In the genomic region with DNA sequence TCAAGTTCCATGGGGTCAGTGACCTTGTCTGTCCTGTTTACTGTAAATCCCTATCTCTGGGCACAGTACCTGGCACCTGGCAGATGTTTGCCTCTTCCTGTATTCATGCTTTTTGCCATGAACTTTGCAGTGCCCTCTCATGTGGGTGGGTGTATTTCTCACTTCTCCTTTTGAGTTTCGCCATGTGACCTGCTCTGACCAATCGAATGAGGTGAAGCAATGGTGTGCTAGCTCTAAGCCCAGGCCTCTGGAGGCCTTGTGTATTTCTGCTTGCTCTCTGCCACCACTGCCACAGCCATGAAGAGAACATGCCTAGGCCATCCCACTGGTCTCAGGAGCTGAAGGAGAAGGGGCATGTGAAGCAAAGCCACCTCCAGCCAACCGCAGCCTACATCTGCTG, we compare ENCODE assay signal across 1 cellular context.
TF ChIP-seq lines count a peak whose summit lies in the region.

No MANE protein-coding gene starts in this region.

TF ChIP-seq in GM12878, 131 proteins besides CTCF, POLR2A, EP300 and RAD21 (continued from another document and continues in another):
- TF ChIP-seq, protein P1, sequence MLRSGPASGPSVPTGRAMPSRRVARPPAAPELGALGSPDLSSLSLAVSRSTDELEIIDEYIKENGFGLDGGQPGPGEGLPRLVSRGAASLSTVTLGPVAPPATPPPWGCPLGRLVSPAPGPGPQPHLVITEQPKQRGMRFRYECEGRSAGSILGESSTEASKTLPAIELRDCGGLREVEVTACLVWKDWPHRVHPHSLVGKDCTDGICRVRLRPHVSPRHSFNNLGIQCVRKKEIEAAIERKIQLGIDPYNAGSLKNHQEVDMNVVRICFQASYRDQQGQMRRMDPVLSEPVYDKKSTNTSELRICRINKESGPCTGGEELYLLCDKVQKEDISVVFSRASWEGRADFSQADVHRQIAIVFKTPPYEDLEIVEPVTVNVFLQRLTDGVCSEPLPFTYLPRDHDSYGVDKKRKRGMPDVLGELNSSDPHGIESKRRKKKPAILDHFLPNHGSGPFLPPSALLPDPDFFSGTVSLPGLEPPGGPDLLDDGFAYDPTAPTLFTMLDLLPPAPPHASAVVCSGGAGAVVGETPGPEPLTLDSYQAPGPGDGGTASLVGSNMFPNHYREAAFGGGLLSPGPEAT (IDR thresholded peaks at IDR 0.05; ENCODE audit: low read depth), result peak; percentile 73
- TF ChIP-seq JUNB (IDR thresholded peaks at IDR 0.05), result no peak
- TF ChIP-seq POU2F2 (IDR thresholded peaks at IDR 0.05; ENCODE audit: borderline replicate concordance, low read depth, low read length), result peak; percentile 66; the same call in 1 of the 3 replicates
- TF ChIP-seq YY1 (IDR thresholded peaks at IDR 0.05; ENCODE audit: low read depth, low read length), result 0 out of 2 replicates have a peak, but pooled peaks have one; percentile 37
- TF ChIP-seq, protein P2, sequence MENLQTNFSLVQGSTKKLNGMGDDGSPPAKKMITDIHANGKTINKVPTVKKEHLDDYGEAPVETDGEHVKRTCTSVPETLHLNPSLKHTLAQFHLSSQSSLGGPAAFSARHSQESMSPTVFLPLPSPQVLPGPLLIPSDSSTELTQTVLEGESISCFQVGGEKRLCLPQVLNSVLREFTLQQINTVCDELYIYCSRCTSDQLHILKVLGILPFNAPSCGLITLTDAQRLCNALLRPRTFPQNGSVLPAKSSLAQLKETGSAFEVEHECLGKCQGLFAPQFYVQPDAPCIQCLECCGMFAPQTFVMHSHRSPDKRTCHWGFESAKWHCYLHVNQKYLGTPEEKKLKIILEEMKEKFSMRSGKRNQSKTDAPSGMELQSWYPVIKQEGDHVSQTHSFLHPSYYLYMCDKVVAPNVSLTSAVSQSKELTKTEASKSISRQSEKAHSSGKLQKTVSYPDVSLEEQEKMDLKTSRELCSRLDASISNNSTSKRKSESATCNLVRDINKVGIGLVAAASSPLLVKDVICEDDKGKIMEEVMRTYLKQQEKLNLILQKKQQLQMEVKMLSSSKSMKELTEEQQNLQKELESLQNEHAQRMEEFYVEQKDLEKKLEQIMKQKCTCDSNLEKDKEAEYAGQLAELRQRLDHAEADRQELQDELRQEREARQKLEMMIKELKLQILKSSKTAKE (IDR thresholded peaks at IDR 0.05; ENCODE audit: low read depth, poor library complexity, severe bottlenecking), result peak; percentile 68
- TF ChIP-seq, protein P3, sequence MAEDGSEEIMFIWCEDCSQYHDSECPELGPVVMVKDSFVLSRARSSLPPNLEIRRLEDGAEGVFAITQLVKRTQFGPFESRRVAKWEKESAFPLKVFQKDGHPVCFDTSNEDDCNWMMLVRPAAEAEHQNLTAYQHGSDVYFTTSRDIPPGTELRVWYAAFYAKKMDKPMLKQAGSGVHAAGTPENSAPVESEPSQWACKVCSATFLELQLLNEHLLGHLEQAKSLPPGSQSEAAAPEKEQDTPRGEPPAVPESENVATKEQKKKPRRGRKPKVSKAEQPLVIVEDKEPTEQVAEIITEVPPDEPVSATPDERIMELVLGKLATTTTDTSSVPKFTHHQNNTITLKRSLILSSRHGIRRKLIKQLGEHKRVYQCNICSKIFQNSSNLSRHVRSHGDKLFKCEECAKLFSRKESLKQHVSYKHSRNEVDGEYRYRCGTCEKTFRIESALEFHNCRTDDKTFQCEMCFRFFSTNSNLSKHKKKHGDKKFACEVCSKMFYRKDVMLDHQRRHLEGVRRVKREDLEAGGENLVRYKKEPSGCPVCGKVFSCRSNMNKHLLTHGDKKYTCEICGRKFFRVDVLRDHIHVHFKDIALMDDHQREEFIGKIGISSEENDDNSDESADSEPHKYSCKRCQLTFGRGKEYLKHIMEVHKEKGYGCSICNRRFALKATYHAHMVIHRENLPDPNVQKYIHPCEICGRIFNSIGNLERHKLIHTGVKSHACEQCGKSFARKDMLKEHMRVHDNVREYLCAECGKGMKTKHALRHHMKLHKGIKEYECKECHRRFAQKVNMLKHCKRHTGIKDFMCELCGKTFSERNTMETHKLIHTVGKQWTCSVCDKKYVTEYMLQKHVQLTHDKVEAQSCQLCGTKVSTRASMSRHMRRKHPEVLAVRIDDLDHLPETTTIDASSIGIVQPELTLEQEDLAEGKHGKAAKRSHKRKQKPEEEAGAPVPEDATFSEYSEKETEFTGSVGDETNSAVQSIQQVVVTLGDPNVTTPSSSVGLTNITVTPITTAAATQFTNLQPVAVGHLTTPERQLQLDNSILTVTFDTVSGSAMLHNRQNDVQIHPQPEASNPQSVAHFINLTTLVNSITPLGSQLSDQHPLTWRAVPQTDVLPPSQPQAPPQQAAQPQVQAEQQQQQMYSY (CRISPR knock-in tag; IDR thresholded peaks at IDR 0.05), result no peak
- peak; percentile 37 to 70; a peak in 3 of 4 replicates for TF ChIP-seq BHLHE40 (IDR thresholded peaks at IDR 0.05; ENCODE audit: borderline replicate concordance in 1 of 2, low read depth in 2 of 2, low read length in 1 of 2)
- TF ChIP-seq TCF12 (IDR thresholded peaks at IDR 0.05; ENCODE audit: low read depth, low read length), result peak; percentile 94
- 0 out of 2 replicates have a peak, but pooled peaks have one; percentile 28 for TF ChIP-seq SMAD5 (IDR thresholded peaks at IDR 0.05; ENCODE audit: low read depth)
- peak; percentile 84 for TF ChIP-seq RUNX3 (IDR thresholded peaks at IDR 0.05; ENCODE audit: low read length)
- TF ChIP-seq PAX5 (IDR thresholded peaks at IDR 0.05; ENCODE audit: borderline replicate concordance, low read depth, low read length), result peak; percentile 85; the same call in 1 of the 2 replicates
- TF ChIP-seq, protein P4, sequence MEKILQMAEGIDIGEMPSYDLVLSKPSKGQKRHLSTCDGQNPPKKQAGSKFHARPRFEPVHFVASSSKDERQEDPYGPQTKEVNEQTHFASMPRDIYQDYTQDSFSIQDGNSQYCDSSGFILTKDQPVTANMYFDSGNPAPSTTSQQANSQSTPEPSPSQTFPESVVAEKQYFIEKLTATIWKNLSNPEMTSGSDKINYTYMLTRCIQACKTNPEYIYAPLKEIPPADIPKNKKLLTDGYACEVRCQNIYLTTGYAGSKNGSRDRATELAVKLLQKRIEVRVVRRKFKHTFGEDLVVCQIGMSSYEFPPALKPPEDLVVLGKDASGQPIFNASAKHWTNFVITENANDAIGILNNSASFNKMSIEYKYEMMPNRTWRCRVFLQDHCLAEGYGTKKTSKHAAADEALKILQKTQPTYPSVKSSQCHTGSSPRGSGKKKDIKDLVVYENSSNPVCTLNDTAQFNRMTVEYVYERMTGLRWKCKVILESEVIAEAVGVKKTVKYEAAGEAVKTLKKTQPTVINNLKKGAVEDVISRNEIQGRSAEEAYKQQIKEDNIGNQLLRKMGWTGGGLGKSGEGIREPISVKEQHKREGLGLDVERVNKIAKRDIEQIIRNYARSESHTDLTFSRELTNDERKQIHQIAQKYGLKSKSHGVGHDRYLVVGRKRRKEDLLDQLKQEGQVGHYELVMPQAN (conservative IDR thresholded peaks at IDR 0.05), result no peak
- no peak for TF ChIP-seq ZNF207 (IDR thresholded peaks at IDR 0.05; ENCODE audit: borderline replicate concordance)
- no peak for TF ChIP-seq ETV6 (conservative IDR thresholded peaks at IDR 0.05 in 1 of 2, IDR thresholded peaks at IDR 0.05 in 1 of 2; ENCODE audit: borderline replicate concordance in 1 of 2, low read depth in 1 of 2)
- TF ChIP-seq RFX5 (IDR thresholded peaks at IDR 0.05; ENCODE audit: low read depth, low read length), result no peak
- peak in 1 of 2 experiments; percentile 91; a peak in 2 of 3 replicates for TF ChIP-seq EGR1 (IDR thresholded peaks at IDR 0.05; ENCODE audit: borderline replicate concordance in 1 of 2, low read depth in 2 of 2, low read length in 2 of 2)
- TF ChIP-seq ZNF24 (IDR thresholded peaks at IDR 0.05), result peak; percentile 61; the same call in 1 of the 2 replicates
- TF ChIP-seq NFIC (IDR thresholded peaks at IDR 0.05; ENCODE audit: low read depth, low read length), result peak; percentile 84
- TF ChIP-seq ATF7 (IDR thresholded peaks at IDR 0.05; ENCODE audit: low read depth), result peak; percentile 68
- peak; percentile 62; the same call in 1 of the 2 replicates for TF ChIP-seq CHD2 (IDR thresholded peaks at IDR 0.05; ENCODE audit: borderline replicate concordance, low read depth, low read length)
- TF ChIP-seq MEF2B (IDR thresholded peaks at IDR 0.05; ENCODE audit: partially characterized antibody, poor library complexity, severe bottlenecking), result peak; percentile 82
- TF ChIP-seq TCF3 (IDR thresholded peaks at IDR 0.05; ENCODE audit: borderline replicate concordance, insufficient read depth, low read depth, low read length), result 0 out of 2 replicates have a peak, but pooled peaks have one; percentile 68
- peak; percentile 80; the same call in 1 of the 2 replicates for TF ChIP-seq GATAD2B (conservative IDR thresholded peaks at IDR 0.05; ENCODE audit: low read depth)
- TF ChIP-seq, protein P5, sequence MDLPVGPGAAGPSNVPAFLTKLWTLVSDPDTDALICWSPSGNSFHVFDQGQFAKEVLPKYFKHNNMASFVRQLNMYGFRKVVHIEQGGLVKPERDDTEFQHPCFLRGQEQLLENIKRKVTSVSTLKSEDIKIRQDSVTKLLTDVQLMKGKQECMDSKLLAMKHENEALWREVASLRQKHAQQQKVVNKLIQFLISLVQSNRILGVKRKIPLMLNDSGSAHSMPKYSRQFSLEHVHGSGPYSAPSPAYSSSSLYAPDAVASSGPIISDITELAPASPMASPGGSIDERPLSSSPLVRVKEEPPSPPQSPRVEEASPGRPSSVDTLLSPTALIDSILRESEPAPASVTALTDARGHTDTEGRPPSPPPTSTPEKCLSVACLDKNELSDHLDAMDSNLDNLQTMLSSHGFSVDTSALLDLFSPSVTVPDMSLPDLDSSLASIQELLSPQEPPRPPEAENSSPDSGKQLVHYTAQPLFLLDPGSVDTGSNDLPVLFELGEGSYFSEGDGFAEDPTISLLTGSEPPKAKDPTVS (IDR thresholded peaks at IDR 0.05; ENCODE audit: low read depth, low read length), result no peak
- 0 out of 2 replicates have a peak, but pooled peaks have one; percentile 66 for TF ChIP-seq RCOR1 (conservative IDR thresholded peaks at IDR 0.05; ENCODE audit: low read depth, low read length)
- TF ChIP-seq, protein P6, sequence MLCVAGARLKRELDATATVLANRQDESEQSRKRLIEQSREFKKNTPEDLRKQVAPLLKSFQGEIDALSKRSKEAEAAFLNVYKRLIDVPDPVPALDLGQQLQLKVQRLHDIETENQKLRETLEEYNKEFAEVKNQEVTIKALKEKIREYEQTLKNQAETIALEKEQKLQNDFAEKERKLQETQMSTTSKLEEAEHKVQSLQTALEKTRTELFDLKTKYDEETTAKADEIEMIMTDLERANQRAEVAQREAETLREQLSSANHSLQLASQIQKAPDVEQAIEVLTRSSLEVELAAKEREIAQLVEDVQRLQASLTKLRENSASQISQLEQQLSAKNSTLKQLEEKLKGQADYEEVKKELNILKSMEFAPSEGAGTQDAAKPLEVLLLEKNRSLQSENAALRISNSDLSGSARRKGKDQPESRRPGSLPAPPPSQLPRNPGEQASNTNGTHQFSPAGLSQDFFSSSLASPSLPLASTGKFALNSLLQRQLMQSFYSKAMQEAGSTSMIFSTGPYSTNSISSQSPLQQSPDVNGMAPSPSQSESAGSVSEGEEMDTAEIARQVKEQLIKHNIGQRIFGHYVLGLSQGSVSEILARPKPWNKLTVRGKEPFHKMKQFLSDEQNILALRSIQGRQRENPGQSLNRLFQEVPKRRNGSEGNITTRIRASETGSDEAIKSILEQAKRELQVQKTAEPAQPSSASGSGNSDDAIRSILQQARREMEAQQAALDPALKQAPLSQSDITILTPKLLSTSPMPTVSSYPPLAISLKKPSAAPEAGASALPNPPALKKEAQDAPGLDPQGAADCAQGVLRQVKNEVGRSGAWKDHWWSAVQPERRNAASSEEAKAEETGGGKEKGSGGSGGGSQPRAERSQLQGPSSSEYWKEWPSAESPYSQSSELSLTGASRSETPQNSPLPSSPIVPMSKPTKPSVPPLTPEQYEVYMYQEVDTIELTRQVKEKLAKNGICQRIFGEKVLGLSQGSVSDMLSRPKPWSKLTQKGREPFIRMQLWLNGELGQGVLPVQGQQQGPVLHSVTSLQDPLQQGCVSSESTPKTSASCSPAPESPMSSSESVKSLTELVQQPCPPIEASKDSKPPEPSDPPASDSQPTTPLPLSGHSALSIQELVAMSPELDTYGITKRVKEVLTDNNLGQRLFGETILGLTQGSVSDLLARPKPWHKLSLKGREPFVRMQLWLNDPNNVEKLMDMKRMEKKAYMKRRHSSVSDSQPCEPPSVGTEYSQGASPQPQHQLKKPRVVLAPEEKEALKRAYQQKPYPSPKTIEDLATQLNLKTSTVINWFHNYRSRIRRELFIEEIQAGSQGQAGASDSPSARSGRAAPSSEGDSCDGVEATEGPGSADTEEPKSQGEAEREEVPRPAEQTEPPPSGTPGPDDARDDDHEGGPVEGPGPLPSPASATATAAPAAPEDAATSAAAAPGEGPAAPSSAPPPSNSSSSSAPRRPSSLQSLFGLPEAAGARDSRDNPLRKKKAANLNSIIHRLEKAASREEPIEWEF (IDR thresholded peaks at IDR 0.05; ENCODE audit: insufficient replicate concordance, low read depth, low read length), result no peak
- no peak for TF ChIP-seq HDAC2 (IDR thresholded peaks at IDR 0.05)
- TF ChIP-seq GABPA (IDR thresholded peaks at IDR 0.05; ENCODE audit: low read depth), result no peak
- TF ChIP-seq SUZ12 (IDR thresholded peaks at IDR 0.05; ENCODE audit: unreplicated experiment), result no peak
- no peak for TF ChIP-seq POLR2AphosphoS2 (IDR thresholded peaks at IDR 0.05; ENCODE audit: low read depth, low read length)
- TF ChIP-seq ZNF217 (IDR thresholded peaks at IDR 0.05), result peak; percentile 48; the same call in 1 of the 2 replicates
- no peak for TF ChIP-seq CHD1 (IDR thresholded peaks at IDR 0.05; ENCODE audit: low read depth, low read length)
- no peak for TF ChIP-seq YBX1 (IDR thresholded peaks at IDR 0.05)
- TF ChIP-seq DPF2 (IDR thresholded peaks at IDR 0.05), result peak; percentile 98
- TF ChIP-seq EED (IDR thresholded peaks at IDR 0.05; ENCODE audit: low read depth), result peak; percentile 92
- TF ChIP-seq IKZF2 (IDR thresholded peaks at IDR 0.05), result peak; percentile 92 to 95
- TF ChIP-seq, protein P7, sequence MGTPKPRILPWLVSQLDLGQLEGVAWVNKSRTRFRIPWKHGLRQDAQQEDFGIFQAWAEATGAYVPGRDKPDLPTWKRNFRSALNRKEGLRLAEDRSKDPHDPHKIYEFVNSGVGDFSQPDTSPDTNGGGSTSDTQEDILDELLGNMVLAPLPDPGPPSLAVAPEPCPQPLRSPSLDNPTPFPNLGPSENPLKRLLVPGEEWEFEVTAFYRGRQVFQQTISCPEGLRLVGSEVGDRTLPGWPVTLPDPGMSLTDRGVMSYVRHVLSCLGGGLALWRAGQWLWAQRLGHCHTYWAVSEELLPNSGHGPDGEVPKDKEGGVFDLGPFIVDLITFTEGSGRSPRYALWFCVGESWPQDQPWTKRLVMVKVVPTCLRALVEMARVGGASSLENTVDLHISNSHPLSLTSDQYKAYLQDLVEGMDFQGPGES (IDR thresholded peaks at IDR 0.05), result no peak
- TF ChIP-seq, protein P8, sequence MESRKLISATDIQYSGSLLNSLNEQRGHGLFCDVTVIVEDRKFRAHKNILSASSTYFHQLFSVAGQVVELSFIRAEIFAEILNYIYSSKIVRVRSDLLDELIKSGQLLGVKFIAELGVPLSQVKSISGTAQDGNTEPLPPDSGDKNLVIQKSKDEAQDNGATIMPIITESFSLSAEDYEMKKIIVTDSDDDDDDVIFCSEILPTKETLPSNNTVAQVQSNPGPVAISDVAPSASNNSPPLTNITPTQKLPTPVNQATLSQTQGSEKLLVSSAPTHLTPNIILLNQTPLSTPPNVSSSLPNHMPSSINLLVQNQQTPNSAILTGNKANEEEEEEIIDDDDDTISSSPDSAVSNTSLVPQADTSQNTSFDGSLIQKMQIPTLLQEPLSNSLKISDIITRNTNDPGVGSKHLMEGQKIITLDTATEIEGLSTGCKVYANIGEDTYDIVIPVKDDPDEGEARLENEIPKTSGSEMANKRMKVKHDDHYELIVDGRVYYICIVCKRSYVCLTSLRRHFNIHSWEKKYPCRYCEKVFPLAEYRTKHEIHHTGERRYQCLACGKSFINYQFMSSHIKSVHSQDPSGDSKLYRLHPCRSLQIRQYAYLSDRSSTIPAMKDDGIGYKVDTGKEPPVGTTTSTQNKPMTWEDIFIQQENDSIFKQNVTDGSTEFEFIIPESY (IDR thresholded peaks at IDR 0.05), result no peak
